1 cellular context compared by ENCODE assay signal in the genomic region with DNA sequence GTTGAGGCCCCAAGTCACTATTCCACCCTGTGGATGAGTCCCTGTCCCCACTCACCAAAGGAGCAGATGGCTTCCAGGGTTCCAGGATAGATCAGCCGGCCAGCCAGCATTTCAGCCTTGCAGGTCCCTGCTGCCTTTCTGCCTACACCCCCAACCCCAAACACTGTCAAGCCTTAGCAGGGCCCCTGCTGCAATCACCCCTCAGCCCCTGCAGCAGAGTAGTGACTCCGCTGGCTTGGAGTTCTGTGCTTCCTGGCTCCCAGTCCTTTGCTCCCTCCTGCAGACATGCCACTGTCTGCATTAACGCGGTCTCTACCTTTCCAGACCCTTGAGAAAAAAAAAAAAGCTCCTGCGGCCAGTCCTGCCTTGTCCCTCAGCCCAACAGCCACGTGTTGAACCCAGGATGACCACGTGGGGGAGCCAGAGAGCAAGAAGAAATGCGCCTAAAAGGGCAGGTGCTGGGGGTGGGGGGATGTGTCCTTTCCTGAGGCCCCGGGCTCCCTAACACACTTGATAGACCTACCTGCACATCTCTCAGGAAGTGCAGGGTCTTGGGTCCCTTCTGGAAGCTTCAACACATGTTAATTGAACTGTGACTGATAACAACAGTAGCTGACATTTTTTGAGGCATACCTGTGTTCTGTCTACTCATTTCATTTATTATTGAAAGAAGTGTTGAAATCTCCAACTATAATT.
TF ChIP-seq lines count a peak whose summit lies in the region.

No MANE protein-coding gene starts in this region.

TF ChIP-seq in K562, 482 proteins besides CTCF, POLR2A, EP300 and RAD21 (continued from another document and continues in another):
- TF ChIP-seq, protein P1, sequence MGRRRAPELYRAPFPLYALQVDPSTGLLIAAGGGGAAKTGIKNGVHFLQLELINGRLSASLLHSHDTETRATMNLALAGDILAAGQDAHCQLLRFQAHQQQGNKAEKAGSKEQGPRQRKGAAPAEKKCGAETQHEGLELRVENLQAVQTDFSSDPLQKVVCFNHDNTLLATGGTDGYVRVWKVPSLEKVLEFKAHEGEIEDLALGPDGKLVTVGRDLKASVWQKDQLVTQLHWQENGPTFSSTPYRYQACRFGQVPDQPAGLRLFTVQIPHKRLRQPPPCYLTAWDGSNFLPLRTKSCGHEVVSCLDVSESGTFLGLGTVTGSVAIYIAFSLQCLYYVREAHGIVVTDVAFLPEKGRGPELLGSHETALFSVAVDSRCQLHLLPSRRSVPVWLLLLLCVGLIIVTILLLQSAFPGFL (CRISPR knock-in tag; IDR thresholded peaks at IDR 0.05): 0 out of 2 replicates have a peak, but pooled peaks have one; percentile 67
- TF ChIP-seq NR2C1 (IDR thresholded peaks at IDR 0.05) (no peak), NR2C1 (tag; IDR thresholded peaks at IDR 0.05) (no peak), U2AF2 (optimal IDR thresholded peaks at IDR 0.05; ENCODE audit: low read depth, low read length) (no peak), OTX1 (CRISPR knock-in tag; IDR thresholded peaks at IDR 0.05) (no peak), RHOXF2B (CRISPR knock-in tag; conservative IDR thresholded peaks at IDR 0.05) (no peak), ZNF347 (CRISPR knock-in tag; IDR thresholded peaks at IDR 0.05; ENCODE audit: low read depth) (no peak), DNMT1 (IDR thresholded peaks at IDR 0.05) (no peak), ZFP1 (CRISPR knock-in tag; IDR thresholded peaks at IDR 0.05) (0 out of 2 replicates have a peak, but pooled peaks have one; percentile 38), TOE1 (IDR thresholded peaks at IDR 0.05; ENCODE audit: borderline replicate concordance) (no peak), TOE1 (CRISPR knock-in tag; IDR thresholded peaks at IDR 0.05; ENCODE audit: borderline replicate concordance, low read depth) (no peak), ZSCAN32 (CRISPR knock-in tag; IDR thresholded peaks at IDR 0.05) (0 out of 2 replicates have a peak, but pooled peaks have one; percentile 24), ZNF41 (CRISPR knock-in tag; conservative IDR thresholded peaks at IDR 0.05) (no peak), ZNF184 (CRISPR knock-in tag; IDR thresholded peaks at IDR 0.05) (no peak), TAF9B (IDR thresholded peaks at IDR 0.05; ENCODE audit: partially characterized antibody) (no peak), NBN (IDR thresholded peaks at IDR 0.05; ENCODE audit: low read depth) (no peak)
- TF ChIP-seq, protein P2, sequence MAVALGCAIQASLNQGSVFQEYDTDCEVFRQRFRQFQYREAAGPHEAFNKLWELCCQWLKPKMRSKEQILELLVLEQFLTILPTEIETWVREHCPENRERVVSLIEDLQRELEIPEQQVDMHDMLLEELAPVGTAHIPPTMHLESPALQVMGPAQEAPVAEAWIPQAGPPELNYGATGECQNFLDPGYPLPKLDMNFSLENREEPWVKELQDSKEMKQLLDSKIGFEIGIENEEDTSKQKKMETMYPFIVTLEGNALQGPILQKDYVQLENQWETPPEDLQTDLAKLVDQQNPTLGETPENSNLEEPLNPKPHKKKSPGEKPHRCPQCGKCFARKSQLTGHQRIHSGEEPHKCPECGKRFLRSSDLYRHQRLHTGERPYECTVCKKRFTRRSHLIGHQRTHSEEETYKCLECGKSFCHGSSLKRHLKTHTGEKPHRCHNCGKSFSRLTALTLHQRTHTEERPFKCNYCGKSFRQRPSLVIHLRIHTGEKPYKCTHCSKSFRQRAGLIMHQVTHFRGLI (CRISPR knock-in tag; IDR thresholded peaks at IDR 0.05): no peak
- TF ChIP-seq, protein P3, sequence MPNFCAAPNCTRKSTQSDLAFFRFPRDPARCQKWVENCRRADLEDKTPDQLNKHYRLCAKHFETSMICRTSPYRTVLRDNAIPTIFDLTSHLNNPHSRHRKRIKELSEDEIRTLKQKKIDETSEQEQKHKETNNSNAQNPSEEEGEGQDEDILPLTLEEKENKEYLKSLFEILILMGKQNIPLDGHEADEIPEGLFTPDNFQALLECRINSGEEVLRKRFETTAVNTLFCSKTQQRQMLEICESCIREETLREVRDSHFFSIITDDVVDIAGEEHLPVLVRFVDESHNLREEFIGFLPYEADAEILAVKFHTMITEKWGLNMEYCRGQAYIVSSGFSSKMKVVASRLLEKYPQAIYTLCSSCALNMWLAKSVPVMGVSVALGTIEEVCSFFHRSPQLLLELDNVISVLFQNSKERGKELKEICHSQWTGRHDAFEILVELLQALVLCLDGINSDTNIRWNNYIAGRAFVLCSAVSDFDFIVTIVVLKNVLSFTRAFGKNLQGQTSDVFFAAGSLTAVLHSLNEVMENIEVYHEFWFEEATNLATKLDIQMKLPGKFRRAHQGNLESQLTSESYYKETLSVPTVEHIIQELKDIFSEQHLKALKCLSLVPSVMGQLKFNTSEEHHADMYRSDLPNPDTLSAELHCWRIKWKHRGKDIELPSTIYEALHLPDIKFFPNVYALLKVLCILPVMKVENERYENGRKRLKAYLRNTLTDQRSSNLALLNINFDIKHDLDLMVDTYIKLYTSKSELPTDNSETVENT (CRISPR knock-in tag; IDR thresholded peaks at IDR 0.05): 0 out of 2 replicates have a peak, but pooled peaks have one; percentile 20
- TF ChIP-seq, protein P4, sequence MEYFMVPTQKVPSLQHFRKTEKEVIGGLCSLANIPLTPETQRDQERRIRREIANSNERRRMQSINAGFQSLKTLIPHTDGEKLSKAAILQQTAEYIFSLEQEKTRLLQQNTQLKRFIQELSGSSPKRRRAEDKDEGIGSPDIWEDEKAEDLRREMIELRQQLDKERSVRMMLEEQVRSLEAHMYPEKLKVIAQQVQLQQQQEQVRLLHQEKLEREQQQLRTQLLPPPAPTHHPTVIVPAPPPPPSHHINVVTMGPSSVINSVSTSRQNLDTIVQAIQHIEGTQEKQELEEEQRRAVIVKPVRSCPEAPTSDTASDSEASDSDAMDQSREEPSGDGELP (CRISPR knock-in tag; IDR thresholded peaks at IDR 0.05; ENCODE audit: borderline replicate concordance): peak; percentile 76
- TF ChIP-seq, protein P5, sequence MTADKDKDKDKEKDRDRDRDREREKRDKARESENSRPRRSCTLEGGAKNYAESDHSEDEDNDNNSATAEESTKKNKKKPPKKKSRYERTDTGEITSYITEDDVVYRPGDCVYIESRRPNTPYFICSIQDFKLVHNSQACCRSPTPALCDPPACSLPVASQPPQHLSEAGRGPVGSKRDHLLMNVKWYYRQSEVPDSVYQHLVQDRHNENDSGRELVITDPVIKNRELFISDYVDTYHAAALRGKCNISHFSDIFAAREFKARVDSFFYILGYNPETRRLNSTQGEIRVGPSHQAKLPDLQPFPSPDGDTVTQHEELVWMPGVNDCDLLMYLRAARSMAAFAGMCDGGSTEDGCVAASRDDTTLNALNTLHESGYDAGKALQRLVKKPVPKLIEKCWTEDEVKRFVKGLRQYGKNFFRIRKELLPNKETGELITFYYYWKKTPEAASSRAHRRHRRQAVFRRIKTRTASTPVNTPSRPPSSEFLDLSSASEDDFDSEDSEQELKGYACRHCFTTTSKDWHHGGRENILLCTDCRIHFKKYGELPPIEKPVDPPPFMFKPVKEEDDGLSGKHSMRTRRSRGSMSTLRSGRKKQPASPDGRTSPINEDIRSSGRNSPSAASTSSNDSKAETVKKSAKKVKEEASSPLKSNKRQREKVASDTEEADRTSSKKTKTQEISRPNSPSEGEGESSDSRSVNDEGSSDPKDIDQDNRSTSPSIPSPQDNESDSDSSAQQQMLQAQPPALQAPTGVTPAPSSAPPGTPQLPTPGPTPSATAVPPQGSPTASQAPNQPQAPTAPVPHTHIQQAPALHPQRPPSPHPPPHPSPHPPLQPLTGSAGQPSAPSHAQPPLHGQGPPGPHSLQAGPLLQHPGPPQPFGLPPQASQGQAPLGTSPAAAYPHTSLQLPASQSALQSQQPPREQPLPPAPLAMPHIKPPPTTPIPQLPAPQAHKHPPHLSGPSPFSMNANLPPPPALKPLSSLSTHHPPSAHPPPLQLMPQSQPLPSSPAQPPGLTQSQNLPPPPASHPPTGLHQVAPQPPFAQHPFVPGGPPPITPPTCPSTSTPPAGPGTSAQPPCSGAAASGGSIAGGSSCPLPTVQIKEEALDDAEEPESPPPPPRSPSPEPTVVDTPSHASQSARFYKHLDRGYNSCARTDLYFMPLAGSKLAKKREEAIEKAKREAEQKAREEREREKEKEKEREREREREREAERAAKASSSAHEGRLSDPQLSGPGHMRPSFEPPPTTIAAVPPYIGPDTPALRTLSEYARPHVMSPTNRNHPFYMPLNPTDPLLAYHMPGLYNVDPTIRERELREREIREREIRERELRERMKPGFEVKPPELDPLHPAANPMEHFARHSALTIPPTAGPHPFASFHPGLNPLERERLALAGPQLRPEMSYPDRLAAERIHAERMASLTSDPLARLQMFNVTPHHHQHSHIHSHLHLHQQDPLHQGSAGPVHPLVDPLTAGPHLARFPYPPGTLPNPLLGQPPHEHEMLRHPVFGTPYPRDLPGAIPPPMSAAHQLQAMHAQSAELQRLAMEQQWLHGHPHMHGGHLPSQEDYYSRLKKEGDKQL (CRISPR knock-in tag; IDR thresholded peaks at IDR 0.05; ENCODE audit: borderline replicate concordance): no peak
- TF ChIP-seq, protein P6, sequence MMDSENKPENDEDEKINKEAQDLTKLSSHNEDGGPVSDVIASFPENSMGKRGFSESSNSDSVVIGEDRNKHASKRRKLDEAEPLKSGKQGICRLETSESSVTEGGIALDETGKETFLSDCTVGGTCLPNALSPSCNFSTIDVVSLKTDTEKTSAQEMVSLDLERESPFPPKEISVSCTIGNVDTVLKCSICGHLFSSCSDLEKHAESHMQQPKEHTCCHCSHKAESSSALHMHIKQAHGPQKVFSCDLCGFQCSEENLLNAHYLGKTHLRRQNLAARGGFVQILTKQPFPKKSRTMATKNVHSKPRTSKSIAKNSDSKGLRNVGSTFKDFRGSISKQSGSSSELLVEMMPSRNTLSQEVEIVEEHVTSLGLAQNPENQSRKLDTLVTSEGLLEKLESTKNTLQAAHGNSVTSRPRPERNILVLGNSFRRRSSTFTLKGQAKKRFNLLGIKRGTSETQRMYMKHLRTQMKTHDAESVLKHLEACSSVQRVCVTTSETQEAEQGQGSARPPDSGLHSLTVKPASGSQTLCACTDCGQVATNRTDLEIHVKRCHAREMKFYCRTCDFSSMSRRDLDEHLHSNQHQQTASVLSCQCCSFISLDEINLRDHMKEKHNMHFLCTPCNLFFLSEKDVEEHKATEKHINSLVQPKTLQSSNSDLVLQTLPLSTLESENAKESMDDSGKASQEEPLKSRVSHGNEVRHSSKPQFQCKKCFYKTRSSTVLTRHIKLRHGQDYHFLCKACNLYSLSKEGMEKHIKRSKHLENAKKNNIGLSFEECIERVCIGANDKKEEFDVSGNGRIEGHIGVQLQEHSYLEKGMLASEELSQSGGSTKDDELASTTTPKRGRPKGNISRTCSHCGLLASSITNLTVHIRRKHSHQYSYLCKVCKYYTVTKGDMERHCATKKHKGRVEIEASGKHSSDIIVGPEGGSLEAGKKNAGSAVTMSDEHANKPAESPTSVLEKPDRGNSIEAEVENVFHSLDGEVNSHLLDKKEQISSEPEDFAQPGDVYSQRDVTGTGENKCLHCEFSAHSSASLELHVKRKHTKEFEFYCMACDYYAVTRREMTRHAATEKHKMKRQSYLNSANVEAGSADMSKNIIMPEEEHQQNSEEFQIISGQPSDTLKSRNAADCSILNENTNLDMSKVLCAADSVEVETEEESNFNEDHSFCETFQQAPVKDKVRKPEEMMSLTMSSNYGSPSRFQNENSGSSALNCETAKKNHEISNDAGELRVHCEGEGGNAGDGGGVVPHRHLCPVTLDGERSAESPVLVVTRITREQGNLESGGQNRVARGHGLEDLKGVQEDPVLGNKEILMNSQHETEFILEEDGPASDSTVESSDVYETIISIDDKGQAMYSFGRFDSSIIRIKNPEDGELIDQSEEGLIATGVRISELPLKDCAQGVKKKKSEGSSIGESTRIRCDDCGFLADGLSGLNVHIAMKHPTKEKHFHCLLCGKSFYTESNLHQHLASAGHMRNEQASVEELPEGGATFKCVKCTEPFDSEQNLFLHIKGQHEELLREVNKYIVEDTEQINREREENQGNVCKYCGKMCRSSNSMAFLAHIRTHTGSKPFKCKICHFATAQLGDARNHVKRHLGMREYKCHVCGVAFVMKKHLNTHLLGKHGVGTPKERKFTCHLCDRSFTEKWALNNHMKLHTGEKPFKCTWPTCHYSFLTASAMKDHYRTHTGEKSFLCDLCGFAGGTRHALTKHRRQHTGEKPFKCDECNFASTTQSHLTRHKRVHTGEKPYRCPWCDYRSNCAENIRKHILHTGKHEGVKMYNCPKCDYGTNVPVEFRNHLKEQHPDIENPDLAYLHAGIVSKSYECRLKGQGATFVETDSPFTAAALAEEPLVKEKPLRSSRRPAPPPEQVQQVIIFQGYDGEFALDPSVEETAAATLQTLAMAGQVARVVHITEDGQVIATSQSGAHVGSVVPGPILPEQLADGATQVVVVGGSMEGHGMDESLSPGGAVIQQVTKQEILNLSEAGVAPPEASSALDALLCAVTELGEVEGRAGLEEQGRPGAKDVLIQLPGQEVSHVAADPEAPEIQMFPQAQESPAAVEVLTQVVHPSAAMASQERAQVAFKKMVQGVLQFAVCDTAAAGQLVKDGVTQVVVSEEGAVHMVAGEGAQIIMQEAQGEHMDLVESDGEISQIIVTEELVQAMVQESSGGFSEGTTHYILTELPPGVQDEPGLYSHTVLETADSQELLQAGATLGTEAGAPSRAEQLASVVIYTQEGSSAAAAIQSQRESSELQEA (IDR thresholded peaks at IDR 0.05; ENCODE audit: low read depth): no peak
- TF ChIP-seq, protein P7, sequence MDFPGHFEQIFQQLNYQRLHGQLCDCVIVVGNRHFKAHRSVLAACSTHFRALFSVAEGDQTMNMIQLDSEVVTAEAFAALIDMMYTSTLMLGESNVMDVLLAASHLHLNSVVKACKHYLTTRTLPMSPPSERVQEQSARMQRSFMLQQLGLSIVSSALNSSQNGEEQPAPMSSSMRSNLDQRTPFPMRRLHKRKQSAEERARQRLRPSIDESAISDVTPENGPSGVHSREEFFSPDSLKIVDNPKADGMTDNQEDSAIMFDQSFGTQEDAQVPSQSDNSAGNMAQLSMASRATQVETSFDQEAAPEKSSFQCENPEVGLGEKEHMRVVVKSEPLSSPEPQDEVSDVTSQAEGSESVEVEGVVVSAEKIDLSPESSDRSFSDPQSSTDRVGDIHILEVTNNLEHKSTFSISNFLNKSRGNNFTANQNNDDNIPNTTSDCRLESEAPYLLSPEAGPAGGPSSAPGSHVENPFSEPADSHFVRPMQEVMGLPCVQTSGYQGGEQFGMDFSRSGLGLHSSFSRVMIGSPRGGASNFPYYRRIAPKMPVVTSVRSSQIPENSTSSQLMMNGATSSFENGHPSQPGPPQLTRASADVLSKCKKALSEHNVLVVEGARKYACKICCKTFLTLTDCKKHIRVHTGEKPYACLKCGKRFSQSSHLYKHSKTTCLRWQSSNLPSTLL (IDR thresholded peaks at IDR 0.05): no peak
